9 cellular contexts compared by ENCODE assay signal in the genomic region with DNA sequence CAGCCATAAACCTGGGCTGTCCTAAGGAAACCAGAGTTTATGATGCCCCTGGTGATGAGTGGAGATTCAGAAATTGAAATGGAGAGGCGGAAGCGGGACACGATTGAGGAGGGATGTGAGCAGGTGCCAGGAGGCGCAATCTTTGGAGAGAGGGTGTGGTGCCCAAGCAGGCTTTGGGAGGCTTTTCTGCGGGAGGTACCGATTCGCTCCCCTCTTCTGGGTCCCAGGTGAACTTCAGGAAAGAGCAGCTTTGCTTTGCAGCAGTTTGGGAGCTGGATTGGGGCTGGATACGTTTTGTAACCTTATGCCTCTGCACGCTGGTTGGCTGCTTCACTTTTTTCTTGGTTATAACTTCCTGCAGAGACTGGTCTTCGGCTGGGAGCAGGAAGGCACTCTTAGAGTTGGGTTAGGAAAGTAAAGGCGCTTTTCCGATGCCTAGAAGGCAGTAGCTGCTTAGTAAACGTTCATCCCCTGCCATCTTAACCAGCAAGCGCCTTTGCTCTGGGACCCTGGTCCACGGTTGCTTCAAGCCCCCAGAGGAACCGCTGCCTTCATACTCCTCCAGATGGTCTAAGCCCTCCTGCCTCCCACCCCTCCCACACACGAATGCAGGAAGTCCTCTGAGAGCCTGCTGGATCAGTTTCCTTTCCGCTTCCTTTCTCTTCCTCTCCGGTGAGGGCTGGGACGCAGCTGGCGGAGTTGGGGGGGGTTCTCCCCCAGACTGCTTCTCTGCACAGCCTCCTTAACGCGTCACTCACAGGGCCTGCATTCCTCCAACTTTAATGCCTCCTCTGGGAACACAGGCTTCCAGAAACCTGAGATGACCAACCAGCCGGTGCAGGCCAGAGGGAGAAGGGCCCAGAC. TPM values are rescaled to one million over a fixed set of nuclear protein-coding genes. Genes with fewer than 3 reads are reported as not detected.
DNase-seq lines count a peak whose midpoint lies in the region; ATAC-seq, FAIRE-seq and TF ChIP-seq lines count a peak whose summit lies in the region.
"Had no signal": no experiment of that assay in that cellular context is flagged by ENCODE, and none has a peak within 500 bp of the region (broad histone marks: within the 10 kb centered on the region; RNA-seq: fewer than 3 reads in every experiment).

No MANE protein-coding gene starts in this region.

- ATAC-seq in GM18867 (IDR thresholded peaks at IDR 0.05; ENCODE audit: unreplicated experiment) (no peak), HG02759 (IDR thresholded peaks at IDR 0.05; ENCODE audit: unreplicated experiment) (no peak)

- no peaks in the 10 kb centered on the region for H3K27me3 ChIP-seq in iPS-18a (ENCODE audit: control insufficient read depth, insufficient read depth, low read length)

- H3K9ac ChIP-seq in iPS-18a (ENCODE audit: low read length): no peak overlapping the region

- H3K27ac ChIP-seq in iPS-18a (ENCODE audit: low read length) (no peak overlapping the region), skin epidermis (peak overlapping the region in 17 of 21 experiments; percentile 1 to 63 (median 39))

- TF ChIP-seq CTCF in Calu3 (IDR thresholded peaks at IDR 0.05; ENCODE audit: unreplicated experiment): no peak

- H3K9me3 ChIP-seq in iPS-18a (ENCODE audit: control insufficient read depth, low read depth, low read length): no peaks in the 10 kb centered on the region

- CTCF ChIA-PET in Calu3 (lab: Charles Lee): no interaction called here

- no peaks in the 10 kb centered on the region for H3K36me3 ChIP-seq in iPS-18a (ENCODE audit: control insufficient read depth, low read depth, low read length)

- H3K4me3 Mint-ChIP-seq in Calu3 (ENCODE audit: low read depth, unreplicated experiment): no peak overlapping the region
- no peak overlapping the region for H3K4me3 Mint-ChIP-seq in activated T-cell treated with anti-CD3 and anti-CD28 coated beads, Interleukin-2, amount 50 U/mL, for 24 hours

- no peak overlapping the region for H3K27ac Mint-ChIP-seq in Calu3 (ENCODE audit: unreplicated experiment)
- H3K27ac Mint-ChIP-seq in activated T-cell treated with anti-CD3 and anti-CD28 coated beads, Interleukin-2, amount 50 U/mL, for 24 hours: no peak overlapping the region

- DNase-seq in GM19239 (ENCODE audit: insufficient read length, low spot score) (no peak), SKM-1 (lab: John Stamatoyannopoulos, UW; ENCODE audit: unreplicated experiment) (peak; percentile 62), Calu3 (no peak)
- DNase-seq in activated T-cell treated with anti-CD3 and anti-CD28 coated beads, Interleukin-2, amount 50 U/mL, for 24 hours: no peak
- DNase-seq: NCI-H1048 had no signal

- peaks cover 10% of the 10 kb centered on the region for H3K4me1 ChIP-seq in iPS-18a (ENCODE audit: control insufficient read depth, low read depth, low read length)

- H3K4me1 Mint-ChIP-seq in Calu3 (ENCODE audit: low read depth, unreplicated experiment): no peaks in the 10 kb centered on the region
- peaks cover 31% of the 10 kb centered on the region for H3K4me1 Mint-ChIP-seq in activated T-cell treated with anti-CD3 and anti-CD28 coated beads, Interleukin-2, amount 50 U/mL, for 24 hours (ENCODE audit: low read depth)

- H3K4me3 ChIP-seq in iPS-18a (ENCODE audit: low read length) (peak overlapping the region; percentile 1), skin epidermis (peak overlapping the region in 2 of 7 experiments; percentile 12 to 33)

- H3K27me3 Mint-ChIP-seq in Calu3 (ENCODE audit: unreplicated experiment): no peaks in the 10 kb centered on the region
- H3K27me3 Mint-ChIP-seq in activated T-cell treated with anti-CD3 and anti-CD28 coated beads, Interleukin-2, amount 50 U/mL, for 24 hours: peaks cover 15% of the 10 kb centered on the region

- BruUV-seq in Calu3 (replicated peaks; lab: Mats Ljungman, UMichigan): no TSS peak

- H3K9me3 Mint-ChIP-seq in Calu3 (ENCODE audit: low read depth, unreplicated experiment): no peaks in the 10 kb centered on the region
- H3K9me3 Mint-ChIP-seq in activated T-cell treated with anti-CD3 and anti-CD28 coated beads, Interleukin-2, amount 50 U/mL, for 24 hours: no peaks in the 10 kb centered on the region

- FAIRE-seq in GM19239 (lab: Jason Lieb, UNC): peak; percentile 14

- no peaks in the 10 kb centered on the region for H3K36me3 Mint-ChIP-seq in Calu3 (ENCODE audit: insufficient read depth, unreplicated experiment)
- no peaks in the 10 kb centered on the region for H3K36me3 Mint-ChIP-seq in activated T-cell treated with anti-CD3 and anti-CD28 coated beads, Interleukin-2, amount 50 U/mL, for 24 hours (ENCODE audit: low read depth)

- intact Hi-C loops in Calu3 (cut with micrococcal nuclease; ENCODE audit: unreplicated experiment): no loop called here

RNA-seq across cellular contexts. Expression of a gene that starts 15.2 kb away (rescaled TPM):
- total RNA-seq in Calu3 (2022): 42.2 and 43.0 TPM in 2 replicates
